Comparison of ENCODE assay signal across 1 cellular context in genomic region chr10:71253981-71254818, GRCh38.
TF ChIP-seq lines count a peak whose summit lies in the region.

No MANE protein-coding gene starts in this region.

TF ChIP-seq in H1, 55 proteins besides CTCF, POLR2A, EP300 and RAD21 (continued from another document):
- TF ChIP-seq CHD7 (IDR thresholded peaks at IDR 0.05; ENCODE audit: insufficient replicate concordance, low read length) (no peak), EZH2 (IDR thresholded peaks at IDR 0.05; ENCODE audit: low read depth, low read length, severe bottlenecking) (no peak), POLR2AphosphoS5 (IDR thresholded peaks at IDR 0.05; ENCODE audit: low read depth, low read length) (no peak), BACH1 (IDR thresholded peaks at IDR 0.05; ENCODE audit: low read length) (no peak), RBBP5 (IDR thresholded peaks at IDR 0.05; ENCODE audit: borderline replicate concordance, low read depth, low read length) (no peak), SUZ12 (IDR thresholded peaks at IDR 0.05; ENCODE audit: low read length) (no peak), TEAD4 (IDR thresholded peaks at IDR 0.05; ENCODE audit: low read depth, low read length) (no peak), KDM5A (IDR thresholded peaks at IDR 0.05; ENCODE audit: low read length) (no peak), GABPA (IDR thresholded peaks at IDR 0.05; ENCODE audit: borderline replicate concordance, insufficient read depth, low read length) (no peak), MAFK (IDR thresholded peaks at IDR 0.05; ENCODE audit: low read depth, low read length) (no peak), HDAC6 (IDR thresholded peaks at IDR 0.05; ENCODE audit: low read depth, low read length) (no peak)
TF ChIP-seq in H1: peak in this region for 0.
